1 cellular context compared by ENCODE assay signal in genomic region chr15:95953032-95953431, GRCh38.
TF ChIP-seq lines count a peak whose summit lies in the region.

No MANE protein-coding gene starts in this region.

TF ChIP-seq in K562, 482 proteins besides CTCF, POLR2A, EP300 and RAD21 (continued from another document):
- TF ChIP-seq ZNF449 (CRISPR knock-in tag; IDR thresholded peaks at IDR 0.05), result no peak
- no peak for TF ChIP-seq ZNF79 (CRISPR knock-in tag; IDR thresholded peaks at IDR 0.05; ENCODE audit: low read depth)
- no peak for TF ChIP-seq RBM22 (IDR thresholded peaks at IDR 0.05; ENCODE audit: low read depth, low read length, poor library complexity, severe bottlenecking)
- peak; percentile 25; the same call in 1 of the 2 replicates for TF ChIP-seq DPF2 (IDR thresholded peaks at IDR 0.05)
- no peak for TF ChIP-seq MEF2D (tag; conservative IDR thresholded peaks at IDR 0.05; ENCODE audit: low read depth)
- no peak for TF ChIP-seq ZNF354B (CRISPR knock-in tag; IDR thresholded peaks at IDR 0.05)
- no peak for TF ChIP-seq THRAP3 (IDR thresholded peaks at IDR 0.05; ENCODE audit: borderline replicate concordance)
- no peak for TF ChIP-seq FIP1L1 (IDR thresholded peaks at IDR 0.05; ENCODE audit: low read depth, low read length, poor library complexity, severe bottlenecking)
- TF ChIP-seq ZNF561 (CRISPR knock-in tag; conservative IDR thresholded peaks at IDR 0.05), result no peak
- no peak for TF ChIP-seq ZNF224 (CRISPR knock-in tag; IDR thresholded peaks at IDR 0.05)
- peak; percentile 73 for TF ChIP-seq CBFA2T3 (IDR thresholded peaks at IDR 0.05)
- TF ChIP-seq ZFP36 (IDR thresholded peaks at IDR 0.05; ENCODE audit: low read depth, low read length, partially characterized antibody), result no peak
- TF ChIP-seq HEY1 (CRISPR knock-in tag; IDR thresholded peaks at IDR 0.05; ENCODE audit: borderline replicate concordance), result no peak
- TF ChIP-seq CBFA2T2 (conservative IDR thresholded peaks at IDR 0.05), result peak; percentile 47
- no peak for TF ChIP-seq CHAMP1 (IDR thresholded peaks at IDR 0.05)
- no peak for TF ChIP-seq ZKSCAN8 (CRISPR knock-in tag; IDR thresholded peaks at IDR 0.05)
- TF ChIP-seq NFATC3 (IDR thresholded peaks at IDR 0.05), result no peak
- peak in 1 of 2 experiments; percentile 47; a peak in 2 of 4 replicates for TF ChIP-seq TRIM24 (IDR thresholded peaks at IDR 0.05)
- peak; percentile 19; the same call in 1 of the 2 replicates for TF ChIP-seq CREB1 (IDR thresholded peaks at IDR 0.05)
- no peak for TF ChIP-seq CREB1 (CRISPR knock-in tag; IDR thresholded peaks at IDR 0.05)
- TF ChIP-seq ZNF311 (CRISPR knock-in tag; IDR thresholded peaks at IDR 0.05), result no peak
- TF ChIP-seq SIRT6 (IDR thresholded peaks at IDR 0.05; ENCODE audit: low read depth, low read length), result no peak
- TF ChIP-seq MEIS2 (IDR thresholded peaks at IDR 0.05; ENCODE audit: partially characterized antibody), result peak; percentile 18
- TF ChIP-seq ASH1L (IDR thresholded peaks at IDR 0.05; ENCODE audit: borderline replicate concordance, low read depth, partially characterized antibody), result no peak
- no peak for TF ChIP-seq ZBTB7A (IDR thresholded peaks at IDR 0.05; ENCODE audit: borderline replicate concordance, control insufficient read depth, low read depth, low read length)
- peak; percentile 23; the same call in 1 of the 2 replicates for TF ChIP-seq ARID1B (IDR thresholded peaks at IDR 0.05)
TF ChIP-seq in K562: peak in this region for 9.
